1 cellular context compared by ENCODE assay signal in genomic region chr10:105161767-105162166, GRCh38.
TF ChIP-seq lines count a peak whose summit lies in the region.

No MANE protein-coding gene starts in this region.

TF ChIP-seq in GM23338, 12 proteins besides CTCF, POLR2A, EP300 and RAD21 (continued from another document):
- TF ChIP-seq, protein P1, sequence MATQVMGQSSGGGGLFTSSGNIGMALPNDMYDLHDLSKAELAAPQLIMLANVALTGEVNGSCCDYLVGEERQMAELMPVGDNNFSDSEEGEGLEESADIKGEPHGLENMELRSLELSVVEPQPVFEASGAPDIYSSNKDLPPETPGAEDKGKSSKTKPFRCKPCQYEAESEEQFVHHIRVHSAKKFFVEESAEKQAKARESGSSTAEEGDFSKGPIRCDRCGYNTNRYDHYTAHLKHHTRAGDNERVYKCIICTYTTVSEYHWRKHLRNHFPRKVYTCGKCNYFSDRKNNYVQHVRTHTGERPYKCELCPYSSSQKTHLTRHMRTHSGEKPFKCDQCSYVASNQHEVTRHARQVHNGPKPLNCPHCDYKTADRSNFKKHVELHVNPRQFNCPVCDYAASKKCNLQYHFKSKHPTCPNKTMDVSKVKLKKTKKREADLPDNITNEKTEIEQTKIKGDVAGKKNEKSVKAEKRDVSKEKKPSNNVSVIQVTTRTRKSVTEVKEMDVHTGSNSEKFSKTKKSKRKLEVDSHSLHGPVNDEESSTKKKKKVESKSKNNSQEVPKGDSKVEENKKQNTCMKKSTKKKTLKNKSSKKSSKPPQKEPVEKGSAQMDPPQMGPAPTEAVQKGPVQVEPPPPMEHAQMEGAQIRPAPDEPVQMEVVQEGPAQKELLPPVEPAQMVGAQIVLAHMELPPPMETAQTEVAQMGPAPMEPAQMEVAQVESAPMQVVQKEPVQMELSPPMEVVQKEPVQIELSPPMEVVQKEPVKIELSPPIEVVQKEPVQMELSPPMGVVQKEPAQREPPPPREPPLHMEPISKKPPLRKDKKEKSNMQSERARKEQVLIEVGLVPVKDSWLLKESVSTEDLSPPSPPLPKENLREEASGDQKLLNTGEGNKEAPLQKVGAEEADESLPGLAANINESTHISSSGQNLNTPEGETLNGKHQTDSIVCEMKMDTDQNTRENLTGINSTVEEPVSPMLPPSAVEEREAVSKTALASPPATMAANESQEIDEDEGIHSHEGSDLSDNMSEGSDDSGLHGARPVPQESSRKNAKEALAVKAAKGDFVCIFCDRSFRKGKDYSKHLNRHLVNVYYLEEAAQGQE (IDR thresholded peaks at IDR 0.05; ENCODE audit: unreplicated experiment): no peak
- TF ChIP-seq ZNF462 (CRISPR knock-in tag; IDR thresholded peaks at IDR 0.05): no peak
